15 cellular contexts compared by ENCODE assay signal in genomic region chr11:76736773-76737495, GRCh38. TPM values are rescaled to one million over a fixed set of nuclear protein-coding genes. Genes with fewer than 3 reads are reported as not detected.
"Had no signal": no experiment of that assay in that cellular context is flagged by ENCODE, and none has a peak within 500 bp of the region (broad histone marks: within the 10 kb centered on the region; RNA-seq: fewer than 3 reads in every experiment).

No MANE protein-coding gene starts in this region.

- H3K9me3 Mint-ChIP-seq: activated naive CD4-positive, alpha-beta T cell treated with anti-CD3 and anti-CD28 coated beads for 36 hours; activated T-helper 17 cell treated with anti-CD3 and anti-CD28 coated beads, Interleukin-2, amount 50 U/mL, for 72 hours; immature natural killer cell; naive thymus-derived CD8-positive, alpha-beta T cell; stimulated activated memory B cell treated with anti-CD40 and anti-IgM and Interleukin-4, amounts not matched to agents 10 μg/mL and 1 μg/mL and 100 μg/mL, for 72 hours had no signal

- H3K27ac Mint-ChIP-seq: activated naive CD4-positive, alpha-beta T cell treated with anti-CD3 and anti-CD28 coated beads for 36 hours; activated T-helper 17 cell treated with anti-CD3 and anti-CD28 coated beads, Interleukin-2, amount 50 U/mL, for 72 hours; immature natural killer cell; naive thymus-derived CD8-positive, alpha-beta T cell; stimulated activated memory B cell treated with anti-CD40 and anti-IgM and Interleukin-4, amounts not matched to agents 10 μg/mL and 1 μg/mL and 100 μg/mL, for 72 hours had no signal

- H3K36me3 Mint-ChIP-seq: immature natural killer cell; naive thymus-derived CD8-positive, alpha-beta T cell; stimulated activated memory B cell treated with anti-CD40 and anti-IgM and Interleukin-4, amounts not matched to agents 10 μg/mL and 1 μg/mL and 100 μg/mL, for 72 hours had no signal

- H3K4me1 Mint-ChIP-seq: activated T-helper 17 cell treated with anti-CD3 and anti-CD28 coated beads, Interleukin-2, amount 50 U/mL, for 72 hours; immature natural killer cell had no signal

- ATAC-seq: activated T-helper 17 cell treated with anti-CD3 and anti-CD28 coated beads, Interleukin-2, amount 50 U/mL, for 72 hours; gastrocnemius medialis; heart left ventricle; naive thymus-derived CD8-positive, alpha-beta T cell; stimulated activated memory B cell treated with anti-CD40 and anti-IgM and Interleukin-4, amounts not matched to agents 10 μg/mL and 1 μg/mL and 100 μg/mL, for 72 hours had no signal

- H3K4me3 Mint-ChIP-seq: activated naive CD4-positive, alpha-beta T cell treated with anti-CD3 and anti-CD28 coated beads for 36 hours; activated T-helper 17 cell treated with anti-CD3 and anti-CD28 coated beads, Interleukin-2, amount 50 U/mL, for 72 hours; immature natural killer cell; naive thymus-derived CD8-positive, alpha-beta T cell; stimulated activated memory B cell treated with anti-CD40 and anti-IgM and Interleukin-4, amounts not matched to agents 10 μg/mL and 1 μg/mL and 100 μg/mL, for 72 hours had no signal

- H3K9me3 ChIP-seq: ascending aorta, gastrocnemius medialis, heart left ventricle, neutrophil had no signal

- FAIRE-seq: bronchial epithelial cell had no signal

- H3K27ac ChIP-seq: ascending aorta, gastrocnemius medialis, heart left ventricle, neutrophil had no signal

- H3K36me3 ChIP-seq: ascending aorta, gastrocnemius medialis, heart left ventricle, neutrophil had no signal

- H3K4me3 ChIP-seq: ascending aorta, gastrocnemius medialis, heart left ventricle had no signal

- DNase-seq: activated CD4-positive, CD25-positive, alpha-beta regulatory T cell treated with anti-CD3 and anti-CD28 coated beads, Interleukin-2, amount 50 U/mL, for 72 hours; activated naive CD4-positive, alpha-beta T cell treated with anti-CD3 and anti-CD28 coated beads for 36 hours; activated T-cell treated with anti-CD3 and anti-CD28 coated beads for 4 hours; erythroblast; gastrocnemius medialis; heart left ventricle; immature natural killer cell; naive thymus-derived CD8-positive, alpha-beta T cell; retina; stimulated activated CD4-positive, alpha-beta T cell treated with anti-CD3 and anti-CD28 coated beads, Interleukin-2, amount 100 ng/mL, for 48 hours had no signal

- H3K4me1 ChIP-seq: ascending aorta, gastrocnemius medialis had no signal

RNA-seq across cellular contexts. Expression of gene TSKU, which starts 46.2 kb away (rescaled TPM):
- polyA plus RNA-seq: immature natural killer cell; naive thymus-derived CD8-positive, alpha-beta T cell had no signal
